In genomic region chr7:143305423-143306070, GRCh38 we compare ENCODE assay signal across 8 cellular contexts. TPM values are rescaled to one million over a fixed set of nuclear protein-coding genes. Genes with fewer than 3 reads are reported as not detected.
DNase-seq lines count a peak whose midpoint lies in the region.

No MANE protein-coding gene starts in this region.

- in situ Hi-C loops in T47D (cut with HindIII; ENCODE audit: low pct_unique_long_range_greater_than_20kb, low sequenced_read_pairs): no loop called here

- DNase-seq in DMS53 treated with DMSO at 0.1 percent for 48 hours (lab: John Stamatoyannopoulos, UW; ENCODE audit: unreplicated experiment) (peak; percentile 79), LHCN-M2 (ENCODE audit: low read depth) (peak; percentile 53), T47D (ENCODE audit: low read depth in 1 of 2, low spot score in 1 of 2) (peak; percentile 58 to 83), kidney tubule cell (ENCODE audit: low spot score) (peak; percentile 51), NCI-H1436 (lab: John Stamatoyannopoulos, UW) (no peak), NCI-H510A (lab: John Stamatoyannopoulos, UW) (no peak)
- peak; percentile 45 for DNase-seq in activated CD4-positive, CD25-positive, alpha-beta regulatory T cell treated with anti-CD3 and anti-CD28 coated beads, Interleukin-2, amount 50 U/mL, for 16 hours (ENCODE audit: low read depth, low spot score)
- DNase-seq in stimulated activated CD4-positive, alpha-beta T cell treated with anti-CD3 and anti-CD28 coated beads, TNF-alpha, amount 100 ng/mL, for 1 hour (ENCODE audit: low read depth in 3 of 3, low spot score in 1 of 3): peak; percentile 27 to 65 (median 35)

RNA-seq across cellular contexts. Expression of gene CLCN1, which starts 10.4 kb away (rescaled TPM):
- total RNA-seq in LHCN-M2 (2014; rRNA removed): not detected in 2 replicates
- not detected for polyA plus RNA-seq in LHCN-M2 (2012)

RNA-seq across cellular contexts. Expression of gene CASP2, which starts 17.4 kb away (rescaled TPM):
- total RNA-seq in LHCN-M2 (2014; rRNA removed): 20.8 and 21.5 TPM in 2 replicates
- polyA plus RNA-seq in LHCN-M2 (2012): 16.1 TPM

RNA-seq across cellular contexts. Expression of gene TMEM139, which starts 20.8 kb away (rescaled TPM):
- not detected in 2 replicates for total RNA-seq in LHCN-M2 (2014; rRNA removed)
- polyA plus RNA-seq in LHCN-M2 (2012): 0.22 TPM

RNA-seq across cellular contexts. Expression of gene GSTK1, which starts 42.3 kb away (rescaled TPM):
- 233 and 262 TPM in 2 replicates for total RNA-seq in LHCN-M2 (2014; rRNA removed)
- polyA plus RNA-seq in LHCN-M2 (2012): 229 TPM

RNA-seq across cellular contexts. Expression of gene FAM131B, which starts 57.0 kb away (rescaled TPM):
- 1.1 and 1.5 TPM in 2 replicates for total RNA-seq in LHCN-M2 (2014; rRNA removed)
- polyA plus RNA-seq in LHCN-M2 (2012): 1.3 TPM

Comparison
In these comparisons a context has a peak if more than half of its experiments do, and no peak if none do; other contexts are left out.
1. DNase-seq: peak in DMS53 treated with DMSO at 0.1 percent for 48 hours (single experiment), LHCN-M2 (single experiment), activated CD4-positive, CD25-positive, alpha-beta regulatory T cell treated with anti-CD3 and anti-CD28 coated beads, Interleukin-2, amount 50 U/mL, for 16 hours (single experiment), T47D (2 of 2), kidney tubule cell (single experiment) and stimulated activated CD4-positive, alpha-beta T cell treated with anti-CD3 and anti-CD28 coated beads, TNF-alpha, amount 100 ng/mL, for 1 hour (3 of 3); none in NCI-H1436 (single experiment) and NCI-H510A (single experiment).